12 cellular contexts compared by ENCODE assay signal in genomic region chr14:73426877-73427276, GRCh38. TPM values are rescaled to one million over a fixed set of nuclear protein-coding genes. Genes with fewer than 3 reads are reported as not detected.
DNase-seq lines count a peak whose midpoint lies in the region; ATAC-seq and TF ChIP-seq lines count a peak whose summit lies in the region.
"Had no signal": no experiment of that assay in that cellular context is flagged by ENCODE, and none has a peak within 500 bp of the region (broad histone marks: within the 10 kb centered on the region; RNA-seq: fewer than 3 reads in every experiment).

No MANE protein-coding gene starts in this region.

- no peak for ATAC-seq in HG03108 (IDR thresholded peaks at IDR 0.05; ENCODE audit: unreplicated experiment)
- no peak for ATAC-seq in GM19397 (IDR thresholded peaks at IDR 0.05; ENCODE audit: unreplicated experiment)
- no peak for ATAC-seq in GM21528 (IDR thresholded peaks at IDR 0.05; ENCODE audit: low FRiP score, unreplicated experiment)
- ATAC-seq: activated CD8-positive, alpha-beta memory T cell treated with anti-CD3 and anti-CD28 coated beads, Interleukin-2, amount 10 ng/mL, durations not matched to agents 7 days and 5 days had no signal

- TF ChIP-seq CTCF in BJ (IDR thresholded peaks at IDR 0.05; ENCODE audit: insufficient read depth, low read depth, low read length), result no peak
- TF ChIP-seq CTCF in fibroblast of mammary gland (conservative IDR thresholded peaks at IDR 0.05; ENCODE audit: control insufficient read depth, insufficient read depth, low read depth, low read length), result no peak

- CTCF ChIA-PET in BJ (lab: Yijun Ruan, JAX), result interaction anchor here (0.8 kb wide), 1 partner anchor 11 kb away, joined by 3 read pairs; no protein-coding TSS in a partner anchor

- H3K9me3 ChIP-seq in SJCRH30 (replicated peaks), result no peaks in the 10 kb centered on the region
- H3K9me3 ChIP-seq: vagina had no signal

- POLR2A ChIA-PET in BJ (lab: Charles Lee), result no interaction called here

- H3K27me3 ChIP-seq in BJ (ENCODE audit: control insufficient read depth, insufficient read depth, low read length) (no peaks in the 10 kb centered on the region), SJCRH30 (no peaks in the 10 kb centered on the region)
- H3K27me3 ChIP-seq: vagina had no signal

- peak overlapping the region; percentile 15 for H3K27ac ChIP-seq in SJCRH30

- H3K36me3 ChIP-seq in BJ (ENCODE audit: control insufficient read depth, insufficient read depth, low read length), result no peaks in the 10 kb centered on the region
- H3K36me3 ChIP-seq in SJCRH30, result no peaks in the 10 kb centered on the region
- H3K36me3 ChIP-seq: vagina had no signal

- H3K4me1 ChIP-seq in SJCRH30, result no peaks in the 10 kb centered on the region; the same call in 1 of the 2 replicates

- H3K4me3 ChIP-seq in BJ (ENCODE audit: low read depth, low read length) (no peak overlapping the region), SJCRH30 (no peak overlapping the region), fibroblast of mammary gland (ENCODE audit: control insufficient read depth, low read depth, low read length) (no peak overlapping the region)
- H3K4me3 ChIP-seq: vagina had no signal

- DNase-seq in BJ (ENCODE audit: low read depth), result peak; percentile 27
- peak; percentile 7 to 36 for DNase-seq in SJCRH30
- peak; percentile 69 for DNase-seq in fibroblast of mammary gland (ENCODE audit: low read depth)
- peak; percentile 40 for DNase-seq in non-pigmented ciliary epithelial cell (ENCODE audit: low read depth)
- no peak for DNase-seq in NCI-H2107 (lab: John Stamatoyannopoulos, UW)
- DNase-seq: activated CD8-positive, alpha-beta memory T cell treated with anti-CD3 and anti-CD28 coated beads, Interleukin-2, amount 10 ng/mL, durations not matched to agents 7 days and 5 days; NCI-H446 treated with DMSO at 0.1 percent for 48 hours; nephron progenitor cell had no signal

RNA-seq across cellular contexts. Expression of gene NUMB, which starts 31.5 kb away (rescaled TPM):
- polyA plus RNA-seq in BJ (2011; rRNA removed), result 102 and 131 TPM in 2 replicates
- polyA minus RNA-seq in BJ (2011; rRNA and poly(A)+ RNA removed), result 92.2 and 163 TPM in 2 replicates
- 18.9 and 25.0 TPM in 2 replicates for total RNA-seq in SJCRH30 (2014; rRNA removed; shearing (Covaris generic))
